ENCODE assay signal across 1 cellular context in genomic region chr15:42548258-42549051, GRCh38.
TF ChIP-seq lines count a peak whose summit lies in the region.

TSS of gene HAUS2 (plus strand) at chr15:42548838. CDS start at chr15:42548873, 35 bp downstream.
TSS of gene LRRC57 (minus strand) at chr15:42548793. CDS start at chr15:42548434, 359 bp downstream.

TF ChIP-seq in HepG2, 621 proteins besides CTCF, POLR2A, EP300 and RAD21 (continued from another document and continues in another):
- TF ChIP-seq GMEB2 (CRISPR knock-in tag; IDR thresholded peaks at IDR 0.05; ENCODE audit: low read depth) (peak; percentile 61), IRF1 (CRISPR knock-in tag; IDR thresholded peaks at IDR 0.05; ENCODE audit: low read depth) (no peak), ZNF768 (CRISPR knock-in tag; IDR thresholded peaks at IDR 0.05) (no peak), FOXO4 (CRISPR knock-in tag; conservative IDR thresholded peaks at IDR 0.05) (no peak), ZNF3 (CRISPR knock-in tag; IDR thresholded peaks at IDR 0.05) (no peak), SOX5 (CRISPR knock-in tag; IDR thresholded peaks at IDR 0.05; ENCODE audit: borderline replicate concordance) (peak; percentile 35; the same call in 1 of the 2 replicates), MLLT10 (CRISPR knock-in tag; IDR thresholded peaks at IDR 0.05) (no peak), PBX3 (CRISPR knock-in tag; IDR thresholded peaks at IDR 0.05; ENCODE audit: borderline replicate concordance) (no peak), ZNF30 (CRISPR knock-in tag; IDR thresholded peaks at IDR 0.05) (no peak), TFDP1 (CRISPR knock-in tag; IDR thresholded peaks at IDR 0.05; ENCODE audit: borderline replicate concordance) (peak; percentile 97), DDIT3 (CRISPR knock-in tag; IDR thresholded peaks at IDR 0.05) (no peak), MTF2 (CRISPR knock-in tag; IDR thresholded peaks at IDR 0.05; ENCODE audit: borderline replicate concordance) (no peak), HDAC6 (IDR thresholded peaks at IDR 0.05; ENCODE audit: low read depth, low read length) (no peak), TBX2 (CRISPR knock-in tag; IDR thresholded peaks at IDR 0.05; ENCODE audit: borderline replicate concordance) (peak; percentile 89), IRF9 (CRISPR knock-in tag; IDR thresholded peaks at IDR 0.05; ENCODE audit: borderline replicate concordance) (peak; percentile 89; the same call in 1 of the 2 replicates), ZNF101 (CRISPR knock-in tag; IDR thresholded peaks at IDR 0.05; ENCODE audit: borderline replicate concordance, low read depth) (no peak), TAF15 (IDR thresholded peaks at IDR 0.05; ENCODE audit: low read depth, low read length, poor library complexity, severe bottlenecking) (no peak), ARHGAP35 (CRISPR knock-in tag; IDR thresholded peaks at IDR 0.05; ENCODE audit: borderline replicate concordance) (no peak), ZNF530 (CRISPR knock-in tag; IDR thresholded peaks at IDR 0.05; ENCODE audit: low read depth) (no peak), ZNF276 (CRISPR knock-in tag; IDR thresholded peaks at IDR 0.05; ENCODE audit: low read depth) (peak; percentile 70; the same call in 1 of the 2 replicates), ZNF790 (CRISPR knock-in tag; IDR thresholded peaks at IDR 0.05; ENCODE audit: borderline replicate concordance) (no peak), THAP7 (CRISPR knock-in tag; IDR thresholded peaks at IDR 0.05) (0 out of 2 replicates have a peak, but pooled peaks have one; percentile 11), NFYC (CRISPR knock-in tag; IDR thresholded peaks at IDR 0.05) (peak; percentile 28; the same call in 1 of the 2 replicates), MNT (IDR thresholded peaks at IDR 0.05) (0 out of 2 replicates have a peak, but pooled peaks have one; percentile 1), GLMP (CRISPR knock-in tag; IDR thresholded peaks at IDR 0.05; ENCODE audit: borderline replicate concordance) (no peak), ZNF142 (CRISPR knock-in tag; IDR thresholded peaks at IDR 0.05) (peak; percentile 55; the same call in 1 of the 2 replicates), ZNF34 (CRISPR knock-in tag; IDR thresholded peaks at IDR 0.05; ENCODE audit: borderline replicate concordance) (no peak), DMAP1 (CRISPR knock-in tag; IDR thresholded peaks at IDR 0.05) (peak; percentile 95), RORA (CRISPR knock-in tag; IDR thresholded peaks at IDR 0.05) (no peak), ZNF775 (CRISPR knock-in tag; IDR thresholded peaks at IDR 0.05; ENCODE audit: borderline replicate concordance) (no peak), GTF3A (CRISPR knock-in tag; conservative IDR thresholded peaks at IDR 0.05) (no peak), ZNF75D (CRISPR knock-in tag; IDR thresholded peaks at IDR 0.05; ENCODE audit: borderline replicate concordance) (no peak), DBP (CRISPR knock-in tag; IDR thresholded peaks at IDR 0.05; ENCODE audit: not compliant biosample characterization) (no peak), SNAPC5 (CRISPR knock-in tag; IDR thresholded peaks at IDR 0.05; ENCODE audit: borderline replicate concordance) (no peak; the same call in 1 of the 2 replicates), ZNF83 (CRISPR knock-in tag; IDR thresholded peaks at IDR 0.05; ENCODE audit: borderline replicate concordance) (no peak)
